ENCODE assay signal across 13 cellular contexts in genomic region chr4:74474345-74475099, GRCh38. TPM values are rescaled to one million over a fixed set of nuclear protein-coding genes. Genes with fewer than 3 reads are reported as not detected.
A peak's percentile ranks its signal among the peaks of the same experiment; 100 is the strongest.
DNase-seq lines count a peak whose midpoint lies in the region; ATAC-seq and TF ChIP-seq lines count a peak whose summit lies in the region.
"Had no signal": no experiment of that assay in that cellular context is flagged by ENCODE, and none has a peak within 500 bp of the region (broad histone marks: within the 10 kb centered on the region; RNA-seq: fewer than 3 reads in every experiment).

No MANE protein-coding gene starts in this region.

- peaks cover 13% of the 10 kb centered on the region for H3K27me3 Mint-ChIP-seq in activated T-helper 1 cell treated with anti-CD3 and anti-CD28 coated beads, Interleukin-12 subunit alpha, Interleukin-12 subunit beta, Interleukin-2, Interleukin-4 antibody, amounts not matched to agents 30 ng/mL and 10 ng/mL and 1 ng/mL, durations not matched to agents 14 hours and 24 hours and 36 hours (ENCODE audit: insufficient read depth)

- CTCF ChIA-PET in AG04450 (lab: Charles Lee) = interaction anchor here (1.1 kb wide), 1 partner anchor 149 kb away, joined by 3 read pairs; no protein-coding TSS in a partner anchor

- DNase-seq in AG04450 (ENCODE audit: low read depth, low spot score) = peak; percentile 33
- DNase-seq in NCI-H226 = peak; percentile 14
- peak in 1 of 3 donors; percentile 6 for DNase-seq in mucosa of descending colon
- no peak for DNase-seq in activated T-helper 1 cell treated with anti-CD3 and anti-CD28 coated beads, Interleukin-12 subunit alpha, Interleukin-12 subunit beta, Interleukin-2, Interleukin-4 antibody, amounts not matched to agents 30 ng/mL and 10 ng/mL and 1 ng/mL, durations not matched to agents 14 hours and 24 hours and 36 hours (ENCODE audit: low spot score)
- DNase-seq in adrenal gland = no peak
- no peak for DNase-seq in dedifferentiated amniotic fluid mesenchymal stem cell (ENCODE audit: extremely low spot score)
- no peak for DNase-seq in right lobe of liver
- DNase-seq: activated gamma-delta T cell; effector CD4-positive, alpha-beta T cell; NCI-H2081; NCI-H748 treated with DMSO at 0.1 percent for 48 hours; WERI-Rb-1 had no signal

- WGBS in adrenal gland, 4 donors = 56 to 60% (median 57%) methylated on average over 4 of the region's 4 CpGs
- 34% methylated on average over 4 of the region's 4 CpGs for WGBS in right lobe of liver (ENCODE audit: insufficient coverage, low coverage, low lambda C conversion rate, missing lambda C conversion rate)

- H3K36me3 ChIP-seq in mucosa of descending colon (ENCODE audit: low read depth) (no peaks in the 10 kb centered on the region), adrenal gland (replicated peaks in 1 of 2) (no peaks in the 10 kb centered on the region), right lobe of liver (no peaks in the 10 kb centered on the region)
- H3K36me3 ChIP-seq: WERI-Rb-1 had no signal

- H3K9me3 ChIP-seq in AG04450 (ENCODE audit: control insufficient read depth, insufficient read depth, low read length) (no peaks in the 10 kb centered on the region), mucosa of descending colon (no peaks in the 10 kb centered on the region), adrenal gland (replicated peaks in 1 of 3) (no peaks in the 10 kb centered on the region), right lobe of liver (no peaks in the 10 kb centered on the region)

- no peaks in the 10 kb centered on the region for H3K36me3 Mint-ChIP-seq in activated T-helper 1 cell treated with anti-CD3 and anti-CD28 coated beads, Interleukin-12 subunit alpha, Interleukin-12 subunit beta, Interleukin-2, Interleukin-4 antibody, amounts not matched to agents 30 ng/mL and 10 ng/mL and 1 ng/mL, durations not matched to agents 14 hours and 24 hours and 36 hours (ENCODE audit: low read depth)

- intact Hi-C loops in mucosa of descending colon (cut with DNase I, micrococcal nuclease) = no loop called here
- intact Hi-C loops in activated T-helper 1 cell treated with anti-CD3 and anti-CD28 coated beads, Interleukin-12 subunit alpha, Interleukin-12 subunit beta, Interleukin-2, Interleukin-4 antibody, amounts not matched to agents 30 ng/mL and 10 ng/mL and 1 ng/mL, durations not matched to agents 14 hours and 24 hours and 36 hours (cut with micrococcal nuclease) = no loop called here
- intact Hi-C loops in adrenal gland (cut with DNase I) = no loop called here
- intact Hi-C loops in right lobe of liver (cut with DNase I) = no loop called here

- no peaks in the 10 kb centered on the region for H3K9me3 Mint-ChIP-seq in activated T-helper 1 cell treated with anti-CD3 and anti-CD28 coated beads, Interleukin-12 subunit alpha, Interleukin-12 subunit beta, Interleukin-2, Interleukin-4 antibody, amounts not matched to agents 30 ng/mL and 10 ng/mL and 1 ng/mL, durations not matched to agents 14 hours and 24 hours and 36 hours

- TF ChIP-seq POLR2A in adrenal gland (IDR thresholded peaks at IDR 0.05) (no peak), right lobe of liver (IDR thresholded peaks at IDR 0.05) (no peak)

- peaks cover 3% of the 10 kb centered on the region for H3K4me1 ChIP-seq in mucosa of descending colon (ENCODE audit: low read depth)
- H3K4me1 ChIP-seq in adrenal gland (replicated peaks in 1 of 2) = no peaks in the 10 kb centered on the region
- H3K4me1 ChIP-seq in right lobe of liver = no peaks in the 10 kb centered on the region

- H3K4me1 Mint-ChIP-seq in activated T-helper 1 cell treated with anti-CD3 and anti-CD28 coated beads, Interleukin-12 subunit alpha, Interleukin-12 subunit beta, Interleukin-2, Interleukin-4 antibody, amounts not matched to agents 30 ng/mL and 10 ng/mL and 1 ng/mL, durations not matched to agents 14 hours and 24 hours and 36 hours (ENCODE audit: low read depth) = no peaks in the 10 kb centered on the region

- H3K4me3 Mint-ChIP-seq in activated T-helper 1 cell treated with anti-CD3 and anti-CD28 coated beads, Interleukin-12 subunit alpha, Interleukin-12 subunit beta, Interleukin-2, Interleukin-4 antibody, amounts not matched to agents 30 ng/mL and 10 ng/mL and 1 ng/mL, durations not matched to agents 14 hours and 24 hours and 36 hours = no peak overlapping the region

- no peak for TF ChIP-seq CTCF in AG04450 (IDR thresholded peaks at IDR 0.05; ENCODE audit: low read depth, low read length)
- TF ChIP-seq CTCF in mucosa of descending colon (IDR thresholded peaks at IDR 0.05) = no peak
- TF ChIP-seq CTCF in adrenal gland (IDR thresholded peaks at IDR 0.05) = no peak
- no peak for TF ChIP-seq CTCF in right lobe of liver (IDR thresholded peaks at IDR 0.05)

- ATAC-seq in esophagus mucosa (peak; percentile 53), mucosa of descending colon (peak; percentile 72), right lobe of liver (no peak)

- no peak overlapping the region for H3K27ac Mint-ChIP-seq in activated T-helper 1 cell treated with anti-CD3 and anti-CD28 coated beads, Interleukin-12 subunit alpha, Interleukin-12 subunit beta, Interleukin-2, Interleukin-4 antibody, amounts not matched to agents 30 ng/mL and 10 ng/mL and 1 ng/mL, durations not matched to agents 14 hours and 24 hours and 36 hours

- H3K27ac ChIP-seq in AG04450 (ENCODE audit: low read depth, low read length) = no peak overlapping the region
- H3K27ac ChIP-seq in adrenal gland = no peak overlapping the region
- no peak overlapping the region for H3K27ac ChIP-seq in right lobe of liver
- H3K27ac ChIP-seq: WERI-Rb-1 had no signal

- H3K27me3 ChIP-seq in AG04450 (ENCODE audit: control insufficient read depth, insufficient read depth, low read length) (no peaks in the 10 kb centered on the region), adrenal gland (no peaks in the 10 kb centered on the region), right lobe of liver (no peaks in the 10 kb centered on the region)

- H3K4me3 ChIP-seq in AG04450 (ENCODE audit: low read depth, low read length) (no peak overlapping the region), mucosa of descending colon (no peak overlapping the region), adrenal gland (no peak overlapping the region), right lobe of liver (no peak overlapping the region)

- POLR2A ChIA-PET in AG04450 (lab: Yijun Ruan, JAX) = no interaction called here

RNA-seq across cellular contexts. Expression of gene AREG, which starts 29.6 kb away (rescaled TPM):
- polyA plus RNA-seq in AG04450 (2011; rRNA removed) (2.0 and 2.4 TPM in 2 replicates), adrenal gland (1 to 10 TPM in 1 of 3 donors, under 1 TPM in 2; 0.32 to 4.5 (median 0.98) TPM)
- polyA minus RNA-seq in AG04450 (2011; rRNA and poly(A)+ RNA removed) = 0.61 and 0.78 TPM in 2 replicates
- total RNA-seq in esophagus mucosa (21.0 TPM), mucosa of descending colon (10 to 100 TPM; 16.9 to 26.2 (median 18.9) TPM), adrenal gland (1 to 10 TPM in 3 of 8 donors, under 1 TPM in 3, not detected in 2; 0.42 to 4.8 (median 1.5) TPM), right lobe of liver (1 to 10 TPM in 1 of 6 experiments, under 1 TPM in 2, not detected in 3; 0.24 to 2.7 (median 0.39) TPM)
- 1.5 and 2.4 TPM in 2 replicates for total RNA-seq in activated T-helper 1 cell treated with anti-CD3 and anti-CD28 coated beads, Interleukin-12 subunit alpha, Interleukin-12 subunit beta, Interleukin-2, Interleukin-4 antibody, amounts not matched to agents 30 ng/mL and 10 ng/mL and 1 ng/mL, durations not matched to agents 14 hours and 24 hours and 36 hours

Comparison
In these comparisons a context has a peak if more than half of its experiments do, and no peak if none do; other contexts are left out.
1. DNase-seq: peak in AG04450 (single experiment) and NCI-H226 (single experiment); none in activated T-helper 1 cell treated with anti-CD3 and anti-CD28 coated beads, Interleukin-12 subunit alpha, Interleukin-12 subunit beta, Interleukin-2, Interleukin-4 antibody, amounts not matched to agents 30 ng/mL and 10 ng/mL and 1 ng/mL, durations not matched to agents 14 hours and 24 hours and 36 hours (single experiment), adrenal gland (0 of 7), dedifferentiated amniotic fluid mesenchymal stem cell (single experiment) and right lobe of liver (0 of 3).
2. ATAC-seq: peak in esophagus mucosa (single experiment) and mucosa of descending colon (single experiment); none in right lobe of liver (0 of 4).